Comparison of ENCODE assay signal across 13 cellular contexts in the genomic region with DNA sequence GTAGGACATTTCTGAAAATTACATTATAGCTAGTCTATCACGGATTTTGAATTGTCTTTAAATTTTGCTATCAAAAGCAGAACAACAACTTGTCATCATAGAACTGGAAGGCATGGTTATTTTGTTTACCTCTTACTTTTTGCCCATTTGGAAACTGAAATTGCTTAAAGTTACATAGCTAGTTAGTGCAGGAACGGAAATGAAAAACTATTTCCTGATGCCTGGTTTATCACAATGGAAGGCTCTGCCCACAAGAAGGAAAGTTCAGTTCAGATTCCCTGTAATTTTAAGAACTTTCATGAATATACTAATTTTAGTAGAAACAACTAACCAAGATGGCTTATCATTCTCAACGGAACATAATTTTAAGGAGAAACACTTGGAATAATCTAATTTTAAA.
A peak's percentile ranks its signal among the peaks of the same experiment; 100 is the strongest.
DNase-seq lines count a peak whose midpoint lies in the region; ATAC-seq and TF ChIP-seq lines count a peak whose summit lies in the region.
"Had no signal": no experiment of that assay in that cellular context is flagged by ENCODE, and none has a peak within 500 bp of the region (broad histone marks: within the 10 kb centered on the region; RNA-seq: fewer than 3 reads in every experiment).

No MANE protein-coding gene starts in this region.

- peaks cover 29% of the 10 kb centered on the region for H3K4me1 Mint-ChIP-seq in stimulated activated effector memory CD8-positive, alpha-beta T cell treated with anti-CD3 and anti-CD28 coated beads, Interleukin-12 subunit alpha, Interleukin-12 subunit beta, amount 100 ng/mL, for 72 hours
- peaks cover 4% of the 10 kb centered on the region for H3K4me1 Mint-ChIP-seq in T-helper 2 cell treated with Interferon-gamma antibody and Interleukin-4, amounts not matched to agents 5 μg/mL and 100 μg/mL, for 36 hours (ENCODE audit: low read depth)

- H3K4me3 ChIP-seq in GM12865 (ENCODE audit: low read depth, low read length) (no peak overlapping the region), SK-N-MC (peak overlapping the region; percentile 6), right lobe of liver (no peak overlapping the region), MG63 (no peak overlapping the region)

- H3K27me3 ChIP-seq in right lobe of liver: no peaks in the 10 kb centered on the region
- H3K27me3 ChIP-seq in MG63: no peaks in the 10 kb centered on the region

- H3K4me1 ChIP-seq in right lobe of liver: peaks cover 0 to 45% (median 15%) of the 10 kb centered on the region in 4 donors

- 43% methylated on average over 3 of the region's 3 CpGs for WGBS in right lobe of liver (ENCODE audit: insufficient coverage, low coverage, low lambda C conversion rate, missing lambda C conversion rate)

- peak overlapping the region; percentile 26 for H3K27ac Mint-ChIP-seq in stimulated activated effector memory CD8-positive, alpha-beta T cell treated with anti-CD3 and anti-CD28 coated beads, Interleukin-12 subunit alpha, Interleukin-12 subunit beta, amount 100 ng/mL, for 72 hours
- no peak overlapping the region for H3K27ac Mint-ChIP-seq in T-helper 2 cell treated with Interferon-gamma antibody and Interleukin-4, amounts not matched to agents 5 μg/mL and 100 μg/mL, for 36 hours
- H3K27ac Mint-ChIP-seq: activated CD8-positive, alpha-beta memory T cell treated with anti-CD3 and anti-CD28 coated beads, Interleukin-2, amount 10 ng/mL, durations not matched to agents 7 days and 5 days; activated naive CD4-positive, alpha-beta T cell treated with anti-CD3 and anti-CD28 coated beads, Interleukin-2, amount 50 U/mL, for 72 hours had no signal

- no peak overlapping the region for H3K4me3 Mint-ChIP-seq in stimulated activated effector memory CD8-positive, alpha-beta T cell treated with anti-CD3 and anti-CD28 coated beads, Interleukin-12 subunit alpha, Interleukin-12 subunit beta, amount 100 ng/mL, for 72 hours
- no peak overlapping the region for H3K4me3 Mint-ChIP-seq in T-helper 2 cell treated with Interferon-gamma antibody and Interleukin-4, amounts not matched to agents 5 μg/mL and 100 μg/mL, for 36 hours
- H3K4me3 Mint-ChIP-seq: activated CD8-positive, alpha-beta memory T cell treated with anti-CD3 and anti-CD28 coated beads, Interleukin-2, amount 10 ng/mL, durations not matched to agents 7 days and 5 days; naive thymus-derived CD4-positive, alpha-beta T cell had no signal

- ATAC-seq in right lobe of liver (peak in 2 of 4 donors; percentile 7 to 13), GM21367 (IDR thresholded peaks at IDR 0.05; ENCODE audit: unreplicated experiment) (no peak)
- ATAC-seq in stimulated activated effector memory CD8-positive, alpha-beta T cell treated with anti-CD3 and anti-CD28 coated beads, Interleukin-12 subunit alpha, Interleukin-12 subunit beta, amount 100 ng/mL, for 72 hours: no peak
- ATAC-seq: activated CD8-positive, alpha-beta memory T cell treated with anti-CD3 and anti-CD28 coated beads, Interleukin-2, amount 10 ng/mL, durations not matched to agents 7 days and 5 days; activated naive CD4-positive, alpha-beta T cell treated with anti-CD3 and anti-CD28 coated beads, Interleukin-2, amount 50 U/mL, for 72 hours; naive thymus-derived CD4-positive, alpha-beta T cell had no signal

- no peaks in the 10 kb centered on the region for H3K36me3 Mint-ChIP-seq in stimulated activated effector memory CD8-positive, alpha-beta T cell treated with anti-CD3 and anti-CD28 coated beads, Interleukin-12 subunit alpha, Interleukin-12 subunit beta, amount 100 ng/mL, for 72 hours
- H3K36me3 Mint-ChIP-seq in T-helper 2 cell treated with Interferon-gamma antibody and Interleukin-4, amounts not matched to agents 5 μg/mL and 100 μg/mL, for 36 hours (ENCODE audit: low read depth): no peaks in the 10 kb centered on the region
- H3K36me3 Mint-ChIP-seq: activated CD8-positive, alpha-beta memory T cell treated with anti-CD3 and anti-CD28 coated beads, Interleukin-2, amount 10 ng/mL, durations not matched to agents 7 days and 5 days; activated naive CD4-positive, alpha-beta T cell treated with anti-CD3 and anti-CD28 coated beads, Interleukin-2, amount 50 U/mL, for 72 hours; naive thymus-derived CD4-positive, alpha-beta T cell had no signal

- H3K9ac ChIP-seq in SK-N-MC (ENCODE audit: insufficient read length): peak overlapping the region; percentile 7

- TF ChIP-seq POLR2A in right lobe of liver (IDR thresholded peaks at IDR 0.05): no peak

- peaks cover 4% of the 10 kb centered on the region for H3K27me3 Mint-ChIP-seq in T-helper 2 cell treated with Interferon-gamma antibody and Interleukin-4, amounts not matched to agents 5 μg/mL and 100 μg/mL, for 36 hours (ENCODE audit: low read depth)
- H3K27me3 Mint-ChIP-seq: activated CD8-positive, alpha-beta memory T cell treated with anti-CD3 and anti-CD28 coated beads, Interleukin-2, amount 10 ng/mL, durations not matched to agents 7 days and 5 days; naive thymus-derived CD4-positive, alpha-beta T cell had no signal

- H3K27ac ChIP-seq in SK-N-MC: peak overlapping the region; percentile 93
- peak overlapping the region; percentile 66 to 77 (median 72) for H3K27ac ChIP-seq in right lobe of liver

- no peaks in the 10 kb centered on the region for H3K9me3 ChIP-seq in SK-N-MC (ENCODE audit: low read depth, low read length)
- H3K9me3 ChIP-seq in right lobe of liver: no peaks in the 10 kb centered on the region
- no peaks in the 10 kb centered on the region for H3K9me3 ChIP-seq in MG63

- H3K36me3 ChIP-seq in SK-N-MC (ENCODE audit: insufficient read depth, low read length) (no peaks in the 10 kb centered on the region), right lobe of liver (no peaks in the 10 kb centered on the region), MG63 (no peaks in the 10 kb centered on the region)

- no peak for TF ChIP-seq CTCF in GM12865 (IDR thresholded peaks at IDR 0.05; ENCODE audit: insufficient read depth, low read depth, low read length, missing control alignments)
- TF ChIP-seq CTCF in right lobe of liver (IDR thresholded peaks at IDR 0.05): no peak

- intact Hi-C loops in right lobe of liver (cut with DNase I): loop anchor here in 1 of 2 donors (5.0 to 10.0 kb wide), 2 partner anchors 52 to 570 kb away; no protein-coding TSS in a partner anchor

- no peaks in the 10 kb centered on the region for H3K9me3 Mint-ChIP-seq in stimulated activated effector memory CD8-positive, alpha-beta T cell treated with anti-CD3 and anti-CD28 coated beads, Interleukin-12 subunit alpha, Interleukin-12 subunit beta, amount 100 ng/mL, for 72 hours
- H3K9me3 Mint-ChIP-seq in T-helper 2 cell treated with Interferon-gamma antibody and Interleukin-4, amounts not matched to agents 5 μg/mL and 100 μg/mL, for 36 hours: no peaks in the 10 kb centered on the region
- H3K9me3 Mint-ChIP-seq: activated naive CD4-positive, alpha-beta T cell treated with anti-CD3 and anti-CD28 coated beads, Interleukin-2, amount 50 U/mL, for 72 hours; naive thymus-derived CD4-positive, alpha-beta T cell had no signal

- DNase-seq in GM12865 (ENCODE audit: low read depth) (peak; percentile 49), SK-N-MC (ENCODE audit: low read depth, low spot score) (no peak), right lobe of liver (no peak), CD1c-positive myeloid dendritic cell (ENCODE audit: extremely low spot score) (no peak), MG63 (no peak)
- no peak for DNase-seq in stimulated activated effector memory CD8-positive, alpha-beta T cell treated with anti-CD3 and anti-CD28 coated beads, Interleukin-12 subunit alpha, Interleukin-12 subunit beta, amount 100 ng/mL, for 72 hours (ENCODE audit: low spot score in 2 of 2)
- DNase-seq in T-helper 2 cell treated with Interferon-gamma antibody and Interleukin-4, amounts not matched to agents 5 μg/mL and 100 μg/mL, for 36 hours (ENCODE audit: low spot score): no peak
- DNase-seq: activated CD8-positive, alpha-beta memory T cell treated with anti-CD3 and anti-CD28 coated beads, Interleukin-2, amount 10 ng/mL, durations not matched to agents 7 days and 5 days; DMS79 treated with DMSO at 0.1 percent for 48 hours; naive thymus-derived CD4-positive, alpha-beta T cell; NCI-H1930 had no signal
